Comparison of ENCODE assay signal across 1 cellular context in the genomic region with DNA sequence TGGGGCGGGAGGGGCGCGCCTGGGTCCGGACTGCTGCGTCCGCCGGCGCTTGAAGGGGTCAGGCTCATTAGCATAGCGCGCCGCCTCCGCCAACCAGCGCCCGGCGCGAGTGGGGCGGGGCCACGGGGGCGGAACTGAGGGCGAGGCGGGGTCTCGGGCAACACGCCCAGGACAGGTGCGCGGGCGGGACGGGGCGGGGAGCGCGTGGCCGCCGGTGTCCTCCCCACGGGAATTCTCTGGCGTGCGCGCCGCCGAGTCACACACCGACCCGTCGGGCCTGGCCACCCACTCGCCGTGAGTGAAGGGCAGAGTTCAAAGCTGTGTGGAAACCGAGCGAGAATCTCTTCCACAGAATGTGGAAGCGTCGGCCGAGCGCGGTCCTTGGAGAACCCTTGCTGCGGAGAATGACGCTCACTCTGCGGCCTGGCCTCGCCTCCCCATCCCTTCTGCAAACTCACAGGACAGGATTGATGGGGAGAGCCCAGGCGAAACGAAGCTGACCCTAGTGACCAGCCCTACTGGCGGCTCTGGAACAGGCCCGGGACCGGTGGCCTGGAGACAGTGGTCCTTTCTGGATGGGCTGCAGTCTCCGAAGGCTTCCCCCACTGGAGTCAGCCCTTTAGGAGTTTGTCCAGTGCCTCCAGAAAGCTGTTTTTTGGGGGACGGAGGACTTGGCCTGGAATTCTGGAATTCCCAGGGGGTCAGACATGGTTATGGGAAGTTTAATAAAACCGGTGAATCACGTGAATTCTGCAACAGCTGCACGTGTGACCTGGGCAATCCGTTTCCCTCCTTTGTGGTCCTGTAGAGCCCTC.
TF ChIP-seq lines count a peak whose summit lies in the region.

A gene (minus strand): TSS at position 69 of the 815 bp plus-strand sequence. CDS start 101 bp downstream, outside the sequence.

TF ChIP-seq in SK-N-SH, 30 proteins besides CTCF, POLR2A, EP300 and RAD21 (continued from another document):
- TF ChIP-seq, protein P1, sequence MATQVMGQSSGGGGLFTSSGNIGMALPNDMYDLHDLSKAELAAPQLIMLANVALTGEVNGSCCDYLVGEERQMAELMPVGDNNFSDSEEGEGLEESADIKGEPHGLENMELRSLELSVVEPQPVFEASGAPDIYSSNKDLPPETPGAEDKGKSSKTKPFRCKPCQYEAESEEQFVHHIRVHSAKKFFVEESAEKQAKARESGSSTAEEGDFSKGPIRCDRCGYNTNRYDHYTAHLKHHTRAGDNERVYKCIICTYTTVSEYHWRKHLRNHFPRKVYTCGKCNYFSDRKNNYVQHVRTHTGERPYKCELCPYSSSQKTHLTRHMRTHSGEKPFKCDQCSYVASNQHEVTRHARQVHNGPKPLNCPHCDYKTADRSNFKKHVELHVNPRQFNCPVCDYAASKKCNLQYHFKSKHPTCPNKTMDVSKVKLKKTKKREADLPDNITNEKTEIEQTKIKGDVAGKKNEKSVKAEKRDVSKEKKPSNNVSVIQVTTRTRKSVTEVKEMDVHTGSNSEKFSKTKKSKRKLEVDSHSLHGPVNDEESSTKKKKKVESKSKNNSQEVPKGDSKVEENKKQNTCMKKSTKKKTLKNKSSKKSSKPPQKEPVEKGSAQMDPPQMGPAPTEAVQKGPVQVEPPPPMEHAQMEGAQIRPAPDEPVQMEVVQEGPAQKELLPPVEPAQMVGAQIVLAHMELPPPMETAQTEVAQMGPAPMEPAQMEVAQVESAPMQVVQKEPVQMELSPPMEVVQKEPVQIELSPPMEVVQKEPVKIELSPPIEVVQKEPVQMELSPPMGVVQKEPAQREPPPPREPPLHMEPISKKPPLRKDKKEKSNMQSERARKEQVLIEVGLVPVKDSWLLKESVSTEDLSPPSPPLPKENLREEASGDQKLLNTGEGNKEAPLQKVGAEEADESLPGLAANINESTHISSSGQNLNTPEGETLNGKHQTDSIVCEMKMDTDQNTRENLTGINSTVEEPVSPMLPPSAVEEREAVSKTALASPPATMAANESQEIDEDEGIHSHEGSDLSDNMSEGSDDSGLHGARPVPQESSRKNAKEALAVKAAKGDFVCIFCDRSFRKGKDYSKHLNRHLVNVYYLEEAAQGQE (IDR thresholded peaks at IDR 0.05; ENCODE audit: low read depth, low read length), result no peak
- no peak for TF ChIP-seq GABPA (IDR thresholded peaks at IDR 0.05; ENCODE audit: low read depth)
- no peak for TF ChIP-seq JUND (IDR thresholded peaks at IDR 0.05)
- TF ChIP-seq ELF1 (IDR thresholded peaks at IDR 0.05), result no peak
- no peak for TF ChIP-seq TEAD4 (IDR thresholded peaks at IDR 0.05; ENCODE audit: borderline replicate concordance, insufficient read depth)
- no peak for TF ChIP-seq MXI1 (IDR thresholded peaks at IDR 0.05; ENCODE audit: low read depth, low read length)
- TF ChIP-seq, protein P2, sequence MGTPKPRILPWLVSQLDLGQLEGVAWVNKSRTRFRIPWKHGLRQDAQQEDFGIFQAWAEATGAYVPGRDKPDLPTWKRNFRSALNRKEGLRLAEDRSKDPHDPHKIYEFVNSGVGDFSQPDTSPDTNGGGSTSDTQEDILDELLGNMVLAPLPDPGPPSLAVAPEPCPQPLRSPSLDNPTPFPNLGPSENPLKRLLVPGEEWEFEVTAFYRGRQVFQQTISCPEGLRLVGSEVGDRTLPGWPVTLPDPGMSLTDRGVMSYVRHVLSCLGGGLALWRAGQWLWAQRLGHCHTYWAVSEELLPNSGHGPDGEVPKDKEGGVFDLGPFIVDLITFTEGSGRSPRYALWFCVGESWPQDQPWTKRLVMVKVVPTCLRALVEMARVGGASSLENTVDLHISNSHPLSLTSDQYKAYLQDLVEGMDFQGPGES (IDR thresholded peaks at IDR 0.05; ENCODE audit: low read depth, low read length), result no peak
- TF ChIP-seq, protein P3, sequence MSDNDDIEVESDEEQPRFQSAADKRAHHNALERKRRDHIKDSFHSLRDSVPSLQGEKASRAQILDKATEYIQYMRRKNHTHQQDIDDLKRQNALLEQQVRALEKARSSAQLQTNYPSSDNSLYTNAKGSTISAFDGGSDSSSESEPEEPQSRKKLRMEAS (IDR thresholded peaks at IDR 0.05; ENCODE audit: low read depth), result no peak
- TF ChIP-seq, protein P4, sequence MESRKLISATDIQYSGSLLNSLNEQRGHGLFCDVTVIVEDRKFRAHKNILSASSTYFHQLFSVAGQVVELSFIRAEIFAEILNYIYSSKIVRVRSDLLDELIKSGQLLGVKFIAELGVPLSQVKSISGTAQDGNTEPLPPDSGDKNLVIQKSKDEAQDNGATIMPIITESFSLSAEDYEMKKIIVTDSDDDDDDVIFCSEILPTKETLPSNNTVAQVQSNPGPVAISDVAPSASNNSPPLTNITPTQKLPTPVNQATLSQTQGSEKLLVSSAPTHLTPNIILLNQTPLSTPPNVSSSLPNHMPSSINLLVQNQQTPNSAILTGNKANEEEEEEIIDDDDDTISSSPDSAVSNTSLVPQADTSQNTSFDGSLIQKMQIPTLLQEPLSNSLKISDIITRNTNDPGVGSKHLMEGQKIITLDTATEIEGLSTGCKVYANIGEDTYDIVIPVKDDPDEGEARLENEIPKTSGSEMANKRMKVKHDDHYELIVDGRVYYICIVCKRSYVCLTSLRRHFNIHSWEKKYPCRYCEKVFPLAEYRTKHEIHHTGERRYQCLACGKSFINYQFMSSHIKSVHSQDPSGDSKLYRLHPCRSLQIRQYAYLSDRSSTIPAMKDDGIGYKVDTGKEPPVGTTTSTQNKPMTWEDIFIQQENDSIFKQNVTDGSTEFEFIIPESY (IDR thresholded peaks at IDR 0.05; ENCODE audit: borderline replicate concordance, low read depth), result no peak
